15 cellular contexts compared by ENCODE assay signal in genomic region chr10:101935431-101935830, GRCh38.
"Had no signal": no experiment of that assay in that cellular context is flagged by ENCODE, and none has a peak within 500 bp of the region (broad histone marks: within the 10 kb centered on the region; RNA-seq: fewer than 3 reads in every experiment).

No MANE protein-coding gene starts in this region.

- H3K36me3 Mint-ChIP-seq: activated naive CD4-positive, alpha-beta T cell treated with anti-CD3 and anti-CD28 coated beads, Interleukin-2, amount 50 U/mL, for 72 hours had no signal

- DNase-seq: activated CD4-positive, alpha-beta T cell treated with anti-CD3 and anti-CD28 coated beads for 1 hour; activated CD8-positive, alpha-beta memory T cell treated with anti-CD3 and anti-CD28 coated beads for 24 hours; activated gamma-delta T cell; foreskin keratinocyte; kidney; nephron progenitor cell; occipital lobe; posterior cingulate gyrus; stimulated activated CD4-positive, alpha-beta T cell treated with anti-CD3 and anti-CD28 coated beads, Interleukin-4, amount 100 ng/mL, for 1 hour; stimulated activated naive CD8-positive, alpha-beta T cell treated with anti-CD3 and anti-CD28 coated beads, Interleukin-15, amount 100 ng/mL, for 72 hours; transverse colon; WERI-Rb-1 had no signal

- H3K27me3 ChIP-seq: foreskin keratinocyte, suprapubic skin, transverse colon had no signal

- H3K27me3 Mint-ChIP-seq: stimulated activated naive CD8-positive, alpha-beta T cell treated with anti-CD3 and anti-CD28 coated beads, Interleukin-15, amount 100 ng/mL, for 72 hours had no signal

- H3K9me3 Mint-ChIP-seq: activated naive CD4-positive, alpha-beta T cell treated with anti-CD3 and anti-CD28 coated beads, Interleukin-2, amount 50 U/mL, for 72 hours; nephron progenitor cell; stimulated activated naive CD8-positive, alpha-beta T cell treated with anti-CD3 and anti-CD28 coated beads, Interleukin-15, amount 100 ng/mL, for 72 hours had no signal

- H3K27ac ChIP-seq: foreskin keratinocyte, skin epidermis, suprapubic skin, transverse colon, WERI-Rb-1 had no signal

- H3K36me3 ChIP-seq: transverse colon, WERI-Rb-1 had no signal

- H3K4me3 ChIP-seq: skin epidermis, suprapubic skin, transverse colon had no signal

- H3K27ac Mint-ChIP-seq: activated naive CD4-positive, alpha-beta T cell treated with anti-CD3 and anti-CD28 coated beads, Interleukin-2, amount 50 U/mL, for 72 hours; stimulated activated naive CD8-positive, alpha-beta T cell treated with anti-CD3 and anti-CD28 coated beads, Interleukin-15, amount 100 ng/mL, for 72 hours had no signal

- ATAC-seq: activated naive CD4-positive, alpha-beta T cell treated with anti-CD3 and anti-CD28 coated beads, Interleukin-2, amount 50 U/mL, for 72 hours; foreskin keratinocyte; stimulated activated naive CD8-positive, alpha-beta T cell treated with anti-CD3 and anti-CD28 coated beads, Interleukin-15, amount 100 ng/mL, for 72 hours had no signal

- H3K4me3 Mint-ChIP-seq: nephron progenitor cell; stimulated activated naive CD8-positive, alpha-beta T cell treated with anti-CD3 and anti-CD28 coated beads, Interleukin-15, amount 100 ng/mL, for 72 hours had no signal

- H3K9me3 ChIP-seq: suprapubic skin, transverse colon had no signal
